In the genomic region with DNA sequence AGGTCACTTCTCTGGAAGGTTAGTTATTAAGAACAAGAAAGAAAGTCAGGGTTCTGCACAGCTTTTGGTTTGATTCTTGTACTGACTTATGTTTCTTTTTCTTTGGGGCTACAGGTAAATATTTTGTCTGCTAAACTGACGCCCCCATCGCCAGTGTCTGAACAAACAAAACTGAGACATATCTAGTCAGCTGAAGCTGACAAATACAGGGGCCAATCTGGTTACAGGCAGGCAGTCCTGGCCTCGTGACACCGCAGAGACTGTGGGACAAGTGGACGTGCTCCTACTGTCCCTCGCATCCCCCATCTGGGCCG, we compare ENCODE assay signal across 8 cellular contexts. TPM values are rescaled to one million over a fixed set of nuclear protein-coding genes. Genes with fewer than 3 reads are reported as not detected.
DNase-seq lines count a peak whose midpoint lies in the region; TF ChIP-seq lines count a peak whose summit lies in the region.

No MANE protein-coding gene starts in this region.

- H3K27me3 ChIP-seq in SU-DHL-6 (ENCODE audit: low read length) (no peaks in the 10 kb centered on the region), rectal smooth muscle tissue (ENCODE audit: control insufficient read depth, insufficient read depth, low read length) (no peaks in the 10 kb centered on the region)

- no peak for DNase-seq in GM12864 (ENCODE audit: low read depth)
- no peak for DNase-seq in fibroblast of the aortic adventitia (ENCODE audit: low read depth)
- DNase-seq in occipital lobe (lab: John Stamatoyannopoulos, UW), result no peak
- no peak for DNase-seq in epidermal melanocyte (ENCODE audit: insufficient read length, low spot score)
- no peak for DNase-seq in SIG-M5 (lab: John Stamatoyannopoulos, UW)
- no peak for DNase-seq in OCI-M2 (lab: John Stamatoyannopoulos, UW; ENCODE audit: unreplicated experiment)

- no peaks in the 10 kb centered on the region for H3F3A ChIP-seq in SU-DHL-6 (ENCODE audit: insufficient read depth)

- H3K9ac ChIP-seq in SU-DHL-6 (ENCODE audit: low read length) (peak overlapping the region; percentile 64), rectal smooth muscle tissue (ENCODE audit: low read length) (peak overlapping the region; percentile 96)

- peak overlapping the region; percentile 23; the same call in 1 of the 2 replicates for H3K27ac ChIP-seq in SU-DHL-6 (ENCODE audit: low read depth, low read length)
- H3K27ac ChIP-seq in rectal smooth muscle tissue (ENCODE audit: low read depth, low read length), result peak overlapping the region; percentile 95

- no peaks in the 10 kb centered on the region for H3K9me2 ChIP-seq in SU-DHL-6 (replicated peaks; ENCODE audit: insufficient read depth, low read length)

- no peaks in the 10 kb centered on the region for H3K9me3 ChIP-seq in SU-DHL-6 (ENCODE audit: insufficient read depth, low read length)

- H3K36me3 ChIP-seq in SU-DHL-6 (ENCODE audit: low read length) (no peaks in the 10 kb centered on the region), rectal smooth muscle tissue (ENCODE audit: control insufficient read depth, insufficient read depth, low read length) (peaks cover 3% of the 10 kb centered on the region)

- peaks cover 4% of the 10 kb centered on the region for H3K79me2 ChIP-seq in SU-DHL-6 (ENCODE audit: insufficient read depth, low read length)

- H3K4me1 ChIP-seq in rectal smooth muscle tissue (ENCODE audit: control insufficient read depth, insufficient read depth, low read length), result peaks cover 4% of the 10 kb centered on the region

- H4K20me1 ChIP-seq in SU-DHL-6 (ENCODE audit: low read depth, low read length), result no peaks in the 10 kb centered on the region

- H3K4me3 ChIP-seq in GM12864 (ENCODE audit: low read depth, low read length), result peak overlapping the region; percentile 64
- H3K4me3 ChIP-seq in SU-DHL-6 (ENCODE audit: insufficient read depth, low read length, poor library complexity, severe bottlenecking), result peak overlapping the region; percentile 69
- peak overlapping the region; percentile 92 for H3K4me3 ChIP-seq in fibroblast of the aortic adventitia (ENCODE audit: low read depth, low read length)
- peak overlapping the region; percentile 95 for H3K4me3 ChIP-seq in rectal smooth muscle tissue (ENCODE audit: low read length)

- no peak for TF ChIP-seq CTCF in GM12864 (IDR thresholded peaks at IDR 0.05; ENCODE audit: low read depth, low read length, missing control alignments)
- no peak for TF ChIP-seq CTCF in SU-DHL-6 (IDR thresholded peaks at IDR 0.05; ENCODE audit: insufficient read depth, low read length, poor library complexity, severe bottlenecking)
- no peak for TF ChIP-seq CTCF in fibroblast of the aortic adventitia (IDR thresholded peaks at IDR 0.05; ENCODE audit: insufficient read depth, low read length)

- H2AFZ ChIP-seq in SU-DHL-6 (ENCODE audit: low read depth, low read length, severe bottlenecking), result peak overlapping the region; percentile 71

- H3K4me2 ChIP-seq in SU-DHL-6 (ENCODE audit: low read depth, low read length, poor library complexity, severe bottlenecking), result peak overlapping the region; percentile 71

RNA-seq across cellular contexts. Expression of a gene that starts 4.6 kb away (rescaled TPM):
- 102 and 722 TPM in 2 replicates for total RNA-seq in fibroblast of the aortic adventitia (ENCODE audit: low replicate concordance)
- total RNA-seq in occipital lobe, result 165 TPM

RNA-seq across cellular contexts. Expression of a gene that starts 24.4 kb away (rescaled TPM):
- total RNA-seq in fibroblast of the aortic adventitia (ENCODE audit: low replicate concordance) (2.7 and 7.1 TPM in 2 replicates), occipital lobe (5.9 TPM)

RNA-seq across cellular contexts. Expression of a gene that starts 53.3 kb away (rescaled TPM):
- total RNA-seq in fibroblast of the aortic adventitia (ENCODE audit: low replicate concordance) (0.65 and 0.99 TPM in 2 replicates), occipital lobe (13.6 TPM)
